Comparison of ENCODE assay signal across 1 cellular context in genomic region chr17:61454095-61454931, GRCh38.
TF ChIP-seq lines count a peak whose summit lies in the region.

No MANE protein-coding gene starts in this region.

TF ChIP-seq in GM23338, 12 proteins besides CTCF, POLR2A, EP300 and RAD21 (continued from another document):
- no peak for TF ChIP-seq ZNF462 (CRISPR knock-in tag; IDR thresholded peaks at IDR 0.05)
- TF ChIP-seq REST (IDR thresholded peaks at IDR 0.05; ENCODE audit: unreplicated experiment), result no peak
- TF ChIP-seq ZNF331 (CRISPR knock-in tag; IDR thresholded peaks at IDR 0.05; ENCODE audit: low read depth), result no peak
- TF ChIP-seq, protein P1, sequence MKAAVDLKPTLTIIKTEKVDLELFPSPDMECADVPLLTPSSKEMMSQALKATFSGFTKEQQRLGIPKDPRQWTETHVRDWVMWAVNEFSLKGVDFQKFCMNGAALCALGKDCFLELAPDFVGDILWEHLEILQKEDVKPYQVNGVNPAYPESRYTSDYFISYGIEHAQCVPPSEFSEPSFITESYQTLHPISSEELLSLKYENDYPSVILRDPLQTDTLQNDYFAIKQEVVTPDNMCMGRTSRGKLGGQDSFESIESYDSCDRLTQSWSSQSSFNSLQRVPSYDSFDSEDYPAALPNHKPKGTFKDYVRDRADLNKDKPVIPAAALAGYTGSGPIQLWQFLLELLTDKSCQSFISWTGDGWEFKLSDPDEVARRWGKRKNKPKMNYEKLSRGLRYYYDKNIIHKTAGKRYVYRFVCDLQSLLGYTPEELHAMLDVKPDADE (IDR thresholded peaks at IDR 0.05), result no peak
TF ChIP-seq in GM23338: peak in this region for 2.
